13 cellular contexts compared by ENCODE assay signal in genomic region chr2:161163438-161163837, GRCh38. TPM values are rescaled to one million over a fixed set of nuclear protein-coding genes. Genes with fewer than 3 reads are reported as not detected.
DNase-seq lines count a peak whose midpoint lies in the region; ATAC-seq, FAIRE-seq and TF ChIP-seq lines count a peak whose summit lies in the region.
"Had no signal": no experiment of that assay in that cellular context is flagged by ENCODE, and none has a peak within 500 bp of the region (broad histone marks: within the 10 kb centered on the region; RNA-seq: fewer than 3 reads in every experiment).

No MANE protein-coding gene starts in this region.

- no peaks in the 10 kb centered on the region for H3K27me3 ChIP-seq in Loucy (ENCODE audit: insufficient read depth, low read length, poor library complexity, severe bottlenecking)
- no peaks in the 10 kb centered on the region for H3K27me3 ChIP-seq in GM12878 (replicated peaks in 1 of 2; ENCODE audit: control insufficient read depth in 2 of 2, insufficient read depth in 2 of 2, low read length in 1 of 2)
- no peaks in the 10 kb centered on the region for H3K27me3 ChIP-seq in ascending aorta
- H3K27me3 ChIP-seq: colonic mucosa had no signal

- peaks cover 0 to 3% of the 10 kb centered on the region in 2 donors for H3K9me3 Mint-ChIP-seq in activated T-cell treated with anti-CD3 and anti-CD28 coated beads, Interleukin-2, amount 50 U/mL, for 72 hours
- no peaks in the 10 kb centered on the region for H3K9me3 Mint-ChIP-seq in stimulated activated memory B cell treated with anti-CD40 and anti-IgM and Interleukin-4, amounts not matched to agents 10 μg/mL and 1 μg/mL and 100 μg/mL, for 72 hours

- H3K27ac ChIP-seq in GM12878 (ENCODE audit: control insufficient read depth, insufficient read depth) (peak overlapping the region; percentile 89), ascending aorta (no peak overlapping the region)
- H3K27ac ChIP-seq: colonic mucosa had no signal

- no peak for DNase-seq in activated T-cell treated with anti-CD3 and anti-CD28 coated beads, Interleukin-2, amount 50 U/mL, for 72 hours
- DNase-seq in activated T-cell treated with anti-CD3 and anti-CD28 coated beads for 4 hours (no peak), GM12878 (ENCODE audit: low read depth, low spot score) (no peak), ascending aorta (ENCODE audit: low spot score in 2 of 2) (no peak), left lobe of liver (ENCODE audit: low spot score) (no peak), SKM-1 treated with dmso at 0.1 percent for 144 hours (lab: John Stamatoyannopoulos, UW; ENCODE audit: unreplicated experiment) (no peak)
- DNase-seq: colonic mucosa, mesendoderm, NCI-H2171, posterior cingulate gyrus had no signal

- peak overlapping the region; percentile 14 for H3K9ac ChIP-seq in Loucy (ENCODE audit: low read depth, low read length, poor library complexity, severe bottlenecking)
- H3K9ac ChIP-seq in GM12878 (ENCODE audit: control insufficient read depth, insufficient read depth, low read length) = peak overlapping the region; percentile 42; the same call in 1 of the 2 replicates

- H3K36me3 ChIP-seq in Loucy (ENCODE audit: insufficient read depth, low read length) (peaks cover 6% of the 10 kb centered on the region; the same call in 1 of the 2 replicates), GM12878 (ENCODE audit: control insufficient read depth in 2 of 2, insufficient read depth in 2 of 2, low read length in 1 of 2) (peaks cover 0 to 12% of the 10 kb centered on the region in 2 experiments; a peak in 2 of 4 replicates), ascending aorta (peaks cover 6 to 13% of the 10 kb centered on the region in 2 donors)
- H3K36me3 ChIP-seq: colonic mucosa had no signal

- no TSS peak for BruUV-seq in GM12878 (replicated peaks; lab: Mats Ljungman, UMichigan)

- peaks cover 19 to 25% of the 10 kb centered on the region in 2 donors for H3K36me3 Mint-ChIP-seq in activated T-cell treated with anti-CD3 and anti-CD28 coated beads, Interleukin-2, amount 50 U/mL, for 72 hours (ENCODE audit: insufficient read depth in 2 of 2)
- H3K36me3 Mint-ChIP-seq in stimulated activated memory B cell treated with anti-CD40 and anti-IgM and Interleukin-4, amounts not matched to agents 10 μg/mL and 1 μg/mL and 100 μg/mL, for 72 hours = peaks cover 55% of the 10 kb centered on the region

- peaks cover 88% of the 10 kb centered on the region for H3K4me1 Mint-ChIP-seq in activated T-cell treated with anti-CD3 and anti-CD28 coated beads, Interleukin-2, amount 50 U/mL, for 72 hours (ENCODE audit: low read depth)
- H3K4me1 Mint-ChIP-seq in stimulated activated memory B cell treated with anti-CD40 and anti-IgM and Interleukin-4, amounts not matched to agents 10 μg/mL and 1 μg/mL and 100 μg/mL, for 72 hours = peaks cover 86% of the 10 kb centered on the region

- H3K4me3 ChIP-seq in Loucy (ENCODE audit: low read length, poor library complexity, severe bottlenecking) = peak overlapping the region; percentile 90
- H3K4me3 ChIP-seq in GM12878 = peak overlapping the region; percentile 57
- no peak overlapping the region for H3K4me3 ChIP-seq in ascending aorta
- H3K4me3 ChIP-seq: colonic mucosa had no signal

- H3K4me1 ChIP-seq in Loucy (ENCODE audit: insufficient read depth, low read length, poor library complexity, severe bottlenecking) (peaks cover 61% of the 10 kb centered on the region), GM12878 (ENCODE audit: control insufficient read depth, insufficient read depth, low read length) (peaks cover 46% of the 10 kb centered on the region), ascending aorta (peaks cover 0 to 33% of the 10 kb centered on the region in 2 donors)
- H3K4me1 ChIP-seq: colonic mucosa had no signal

- intact Hi-C loops in GM12878 (cut with micrococcal nuclease; ENCODE audit: unreplicated experiment) (loop anchor here (1.0 to 10.0 kb wide), 5 partner anchors 10 to 1269 kb away; partner anchors contain the start of gene IFIH1), ascending aorta (cut with DNase I) (loop anchor here (5.0 kb wide), 1 partner anchor 61 kb away; no protein-coding TSS in a partner anchor)

- SMC1A ChIA-PET in GM12878 (lab: Charles Lee; ENCODE audit: uncharacterized antibody, unreplicated experiment) = interaction anchor here (0.6 to 3.3 kb wide), 17 partner anchors 8 to 886 kb away, joined by 3 to 23 read pairs (median 4); no protein-coding TSS in a partner anchor

- H3F3A ChIP-seq in Loucy (ENCODE audit: low read depth) = no peaks in the 10 kb centered on the region

- H3K4me3 Mint-ChIP-seq in activated T-cell treated with anti-CD3 and anti-CD28 coated beads, Interleukin-2, amount 50 U/mL, for 72 hours = peak overlapping the region; percentile 73 to 93
- H3K4me3 Mint-ChIP-seq in stimulated activated memory B cell treated with anti-CD40 and anti-IgM and Interleukin-4, amounts not matched to agents 10 μg/mL and 1 μg/mL and 100 μg/mL, for 72 hours = peak overlapping the region; percentile 74

- H2AFZ ChIP-seq in Loucy (ENCODE audit: low read length) (no peak overlapping the region), GM12878 (ENCODE audit: control insufficient read depth, low read depth, low read length) (no peak overlapping the region)

- H3K9me3 ChIP-seq in Loucy (ENCODE audit: insufficient read depth, low read depth, low read length) (no peaks in the 10 kb centered on the region), GM12878 (replicated peaks; ENCODE audit: control insufficient read depth, insufficient read depth, low read length) (peaks cover 4% of the 10 kb centered on the region; the same call in 2 of the 3 replicates), ascending aorta (no peaks in the 10 kb centered on the region)
- H3K9me3 ChIP-seq: colonic mucosa had no signal

- RAD21 ChIA-PET in GM12878 (lab: Charles Lee; ENCODE audit: unreplicated experiment) = interaction anchor here (0.7 to 2.5 kb wide), 7 partner anchors 9 to 100 kb away, joined by 3 to 8 read pairs (median 4); no protein-coding TSS in a partner anchor

- no peak for TF ChIP-seq RAD21 in GM12878 (IDR thresholded peaks at IDR 0.05; ENCODE audit: insufficient read depth, low read depth, low read length)

- peaks cover 36% of the 10 kb centered on the region for H4K20me1 ChIP-seq in Loucy (ENCODE audit: insufficient read depth, low read length, poor library complexity, severe bottlenecking)
- H4K20me1 ChIP-seq in GM12878 (ENCODE audit: control insufficient read depth, insufficient read depth) = no peaks in the 10 kb centered on the region

- TF ChIP-seq CTCF in Loucy (conservative IDR thresholded peaks at IDR 0.05; ENCODE audit: low read length) = no peak
- no peak for TF ChIP-seq CTCF in GM12878 (IDR thresholded peaks at IDR 0.05 in 2 of 3, conservative IDR thresholded peaks at IDR 0.05 in 1 of 3; ENCODE audit: control insufficient read depth in 2 of 3, extremely low read depth in 1 of 3, insufficient read depth in 1 of 3, low read depth in 3 of 3, low read length in 3 of 3)
- no peak for TF ChIP-seq CTCF in ascending aorta (IDR thresholded peaks at IDR 0.05)

- ATAC-seq in activated T-cell treated with anti-CD3 and anti-CD28 coated beads, Interleukin-2, amount 50 U/mL, for 72 hours (replicated peaks in 1 of 2) = no peak
- ATAC-seq in GM12878 = 0 out of 3 replicates have a peak, but pooled peaks have one; percentile 2
- ATAC-seq in stimulated activated memory B cell treated with anti-CD40 and anti-IgM and Interleukin-4, amounts not matched to agents 10 μg/mL and 1 μg/mL and 100 μg/mL, for 72 hours = no peak
- no peak for ATAC-seq in left lobe of liver

- POLR2A ChIA-PET in GM12878 (lab: Charles Lee) = interaction anchor here (1.0 to 1.6 kb wide), 2 partner anchors 12 to 24 kb away, joined by 3 to 4 read pairs; no protein-coding TSS in a partner anchor

- H3K79me2 ChIP-seq in Loucy (ENCODE audit: insufficient read depth, low read length) = peaks cover 52% of the 10 kb centered on the region
- peaks cover 89% of the 10 kb centered on the region for H3K79me2 ChIP-seq in GM12878 (ENCODE audit: control insufficient read depth, insufficient read depth, low read length)

- H3K27me3 Mint-ChIP-seq in activated T-cell treated with anti-CD3 and anti-CD28 coated beads, Interleukin-2, amount 50 U/mL, for 72 hours (ENCODE audit: low read depth) = no peaks in the 10 kb centered on the region
- no peaks in the 10 kb centered on the region for H3K27me3 Mint-ChIP-seq in stimulated activated memory B cell treated with anti-CD40 and anti-IgM and Interleukin-4, amounts not matched to agents 10 μg/mL and 1 μg/mL and 100 μg/mL, for 72 hours

- H3K4me2 ChIP-seq in Loucy (ENCODE audit: low read depth, low read length, poor library complexity, severe bottlenecking) (peak overlapping the region; percentile 92), GM12878 (ENCODE audit: control insufficient read depth, insufficient read depth) (peak overlapping the region; percentile 86)

- FAIRE-seq in GM12878 (lab: Jason Lieb, UNC) = no peak
- FAIRE-seq: urothelium cell line had no signal

- in situ Hi-C loops in GM12878 (cut with MboI) = no loop called here

- TF ChIP-seq EP300 in GM12878 (IDR thresholded peaks at IDR 0.05; ENCODE audit: borderline replicate concordance in 1 of 2, control insufficient read depth in 1 of 2, low read depth in 2 of 2, low read length in 2 of 2) = no peak

- CTCF ChIA-PET in GM12878 (lab: Yijun Ruan, JAX) = interaction anchor here (0.7 to 1.6 kb wide), 5 partner anchors 23 to 100 kb away, joined by 3 read pairs; no protein-coding TSS in a partner anchor

- WGBS in GM12878 (ENCODE audit: insufficient coverage, insufficient replicate concordance, low lambda C conversion rate, missing lambda C conversion rate) = 2% methylated on average over 2 of the region's 2 CpGs

- peak overlapping the region; percentile 97 for H3K27ac Mint-ChIP-seq in activated T-cell treated with anti-CD3 and anti-CD28 coated beads, Interleukin-2, amount 50 U/mL, for 72 hours
- peak overlapping the region; percentile 79 for H3K27ac Mint-ChIP-seq in stimulated activated memory B cell treated with anti-CD40 and anti-IgM and Interleukin-4, amounts not matched to agents 10 μg/mL and 1 μg/mL and 100 μg/mL, for 72 hours

- no peak for TF ChIP-seq POLR2A in GM12878 (IDR thresholded peaks at IDR 0.05; ENCODE audit: low read depth, low read length)

- no peaks in the 10 kb centered on the region for H3K9me2 ChIP-seq in Loucy (replicated peaks; ENCODE audit: low read depth, low read length)

RNA-seq across cellular contexts. Expression of gene TANK, which starts 3.2 kb away (rescaled TPM):
- total RNA-seq in activated T-cell treated with anti-CD3 and anti-CD28 coated beads, Interleukin-2, amount 50 U/mL, for 72 hours = 10 to 100 TPM; 87.3 to 87.8 TPM
- 423 and 495 TPM in 2 replicates for total RNA-seq in GM12878 (2013; cell fraction: nucleolus; rRNA removed)
- total RNA-seq in GM12878 (2014; rRNA removed) (73.1 and 79.9 TPM in 2 replicates), GM12878 (2014; rRNA removed; fragmentation: Illumina TruSeq; extraction: Trizol) (107 and 110 TPM in 2 replicates), GM12878 (2021) (56.6 and 64.2 TPM in 2 replicates), ascending aorta (18.4 TPM), left lobe of liver (28.1 TPM)
- 28.9 TPM for polyA plus RNA-seq in GM12878 (2011; ENCODE audit: low read depth)
- polyA plus RNA-seq in GM12878 (2011; rRNA removed) (121 and 166 TPM in 2 replicates), GM12878 (2014; fragmentation: Illumina TruSeq; extraction: Trizol) (76.6 and 104 TPM in 2 replicates), GM12878 (2014; fragmentation: Nextera tagmentation; extraction: Ambion mirVana) (100 to 1,000 TPM; 102 to 127 TPM), GM12878 (2014; rRNA removed) (40.1 and 48.6 TPM in 2 replicates), GM12878 (2016; fragmentation: Nextera tagmentation; extraction: Ambion mirVana) (100 to 1,000 TPM; 104 TPM)
- polyA plus RNA-seq in GM12878 (2011; cell fraction: cytosol; rRNA removed) = 44.8 and 49.0 TPM in 2 replicates
- polyA plus RNA-seq in GM12878 (2011; cell fraction: nucleus; rRNA removed) = 61.7 and 70.9 TPM in 2 replicates
- polyA plus RNA-seq in GM12878 (2012) = 40.5 and 47.5 TPM in 2 replicates
- 61.1 and 79.8 TPM in 2 replicates for polyA minus RNA-seq in GM12878 (2011; rRNA and poly(A)+ RNA removed)
- polyA minus RNA-seq in GM12878 (2011; cell fraction: cytosol; rRNA and poly(A)+ RNA removed) = 20.8 and 33.6 TPM in 2 replicates
- polyA minus RNA-seq in GM12878 (2011; cell fraction: nucleus; rRNA and poly(A)+ RNA removed) = 136 and 215 TPM in 2 replicates

Comparison
In these comparisons a context has a peak if more than half of its experiments do, and no peak if none do; other contexts are left out.
1. H3K4me3 ChIP-seq: peak in Loucy (single experiment) and GM12878 (single experiment); none in ascending aorta (0 of 2).